ENCODE assay signal across 10 cellular contexts in the genomic region with DNA sequence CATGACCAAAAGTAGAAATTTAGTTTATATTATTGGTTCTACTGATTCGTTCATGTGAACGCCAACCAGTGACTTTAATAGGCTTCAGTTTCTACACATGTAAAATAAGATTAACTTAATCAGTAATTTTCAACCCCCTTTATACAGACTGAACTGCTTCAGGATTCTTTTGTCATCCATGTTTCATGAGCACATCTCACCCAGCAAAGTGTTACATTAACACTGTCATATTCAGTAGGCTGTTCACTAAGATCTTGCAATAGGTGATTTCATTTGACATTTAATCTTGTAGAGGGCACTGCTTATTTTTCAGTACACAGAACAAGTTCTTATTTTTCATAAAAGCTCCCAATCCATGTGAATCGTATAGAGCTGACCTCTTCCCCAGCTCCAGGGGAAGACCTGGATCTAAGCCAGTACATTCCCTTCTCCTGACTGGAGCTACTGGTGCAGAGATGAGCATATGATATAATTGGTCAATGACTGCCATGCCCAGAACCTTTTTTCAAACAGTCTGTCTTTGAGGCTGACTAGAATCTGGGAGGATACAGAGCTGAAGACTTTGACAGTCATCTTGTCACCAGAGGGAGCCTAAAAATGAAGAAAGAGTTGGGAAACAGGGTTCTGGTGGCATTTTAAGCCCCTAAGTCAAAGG.
DNase-seq lines count a peak whose midpoint lies in the region; ATAC-seq and TF ChIP-seq lines count a peak whose summit lies in the region.
"Had no signal": no experiment of that assay in that cellular context is flagged by ENCODE, and none has a peak within 500 bp of the region (broad histone marks: within the 10 kb centered on the region; RNA-seq: fewer than 3 reads in every experiment).

No MANE protein-coding gene starts in this region.

- in situ Hi-C loops in Panc1 (cut with HindIII; ENCODE audit: low pct_unique_long_range_greater_than_20kb, low sequenced_read_pairs) = no loop called here

- no peaks in the 10 kb centered on the region for H4K20me1 ChIP-seq in GM23338 (replicated peaks; ENCODE audit: insufficient read depth)

- H3K36me3 ChIP-seq in GM23338 (ENCODE audit: insufficient read depth) (no peaks in the 10 kb centered on the region), Panc1 (ENCODE audit: control insufficient read depth, insufficient read depth, low read length) (no peaks in the 10 kb centered on the region), left lung (no peaks in the 10 kb centered on the region)

- H3K36me3 Mint-ChIP-seq in GM23338 (ENCODE audit: low read depth) = 0 out of 3 replicates have a peak, but pooled peaks cover 3% of the 10 kb centered on the region

- peaks cover 32% of the 10 kb centered on the region for H3K4me1 Mint-ChIP-seq in GM23338

- no peaks in the 10 kb centered on the region for H3K27me3 ChIP-seq in GM23338 (ENCODE audit: insufficient read depth)
- H3K27me3 ChIP-seq in Panc1 (ENCODE audit: control insufficient read depth, insufficient read depth, low read length) = no peaks in the 10 kb centered on the region
- no peaks in the 10 kb centered on the region for H3K27me3 ChIP-seq in left lung

- peak overlapping the region; percentile 56 for H3K27ac ChIP-seq in GM23338 (ENCODE audit: low read depth)
- H3K27ac ChIP-seq in Panc1 (ENCODE audit: low read length) = no peak overlapping the region
- H3K27ac ChIP-seq in left lung = peak overlapping the region in 1 of 2 donors; percentile 15

- H3K27ac Mint-ChIP-seq in GM23338 = 0 out of 2 replicates have a peak overlapping the region, but pooled peaks have one; percentile 38

- H3K79me2 ChIP-seq in GM23338 (replicated peaks; ENCODE audit: insufficient read depth) = no peaks in the 10 kb centered on the region; the same call in 1 of the 2 replicates

- POLR2A ChIA-PET in Panc1 (lab: Charles Lee) = no interaction called here

- no peaks in the 10 kb centered on the region for H3F3A ChIP-seq in GM23338 (replicated peaks; ENCODE audit: low read depth)

- no peak for ATAC-seq in GM23338
- ATAC-seq in Panc1 = peak; percentile 45; the same call in 1 of the 2 replicates
- no peak for ATAC-seq in HG03342 (IDR thresholded peaks at IDR 0.05; ENCODE audit: unreplicated experiment)
- ATAC-seq in GM18517 (IDR thresholded peaks at IDR 0.05; ENCODE audit: unreplicated experiment) = no peak
- ATAC-seq in left lung = no peak

- H3K9me3 Mint-ChIP-seq in GM23338 = no peaks in the 10 kb centered on the region

- no peak overlapping the region for H2AFZ ChIP-seq in GM23338

- CTCF ChIA-PET in Panc1 (lab: Charles Lee) = no interaction called here

- H3K4me2 ChIP-seq in GM23338 = peak overlapping the region; percentile 8; the same call in 1 of the 2 replicates

- H3K4me3 ChIP-seq in GM23338 (no peak overlapping the region), Panc1 (ENCODE audit: low read depth in 2 of 2, low read length in 2 of 2) (no peak overlapping the region), epithelial cell of esophagus (ENCODE audit: low read length) (no peak overlapping the region), left lung (no peak overlapping the region)

- H3K9me2 ChIP-seq in GM23338 (ENCODE audit: insufficient read depth) = no peaks in the 10 kb centered on the region

- H3K27me3 Mint-ChIP-seq in GM23338 (ENCODE audit: insufficient read depth, low read depth, poor library complexity) = peaks cover 3% of the 10 kb centered on the region

- no TSS peak for BruUV-seq in Panc1 (replicated peaks; lab: Mats Ljungman, UMichigan)

- no peak for TF ChIP-seq CTCF in GM23338 (conservative IDR thresholded peaks at IDR 0.05; ENCODE audit: low read depth in 2 of 2)
- TF ChIP-seq CTCF in Panc1 (IDR thresholded peaks at IDR 0.05) = no peak
- TF ChIP-seq CTCF in epithelial cell of esophagus (IDR thresholded peaks at IDR 0.05; ENCODE audit: insufficient read depth, low read depth, low read length, missing control alignments) = no peak
- TF ChIP-seq CTCF in left lung (IDR thresholded peaks at IDR 0.05) = no peak

- H3K4me1 ChIP-seq in GM23338 (ENCODE audit: insufficient read depth) (peaks cover 29% of the 10 kb centered on the region), Panc1 (ENCODE audit: control insufficient read depth, insufficient read depth, low read length) (no peaks in the 10 kb centered on the region), left lung (no peaks in the 10 kb centered on the region)

- no peaks in the 10 kb centered on the region for H3K9me3 ChIP-seq in Panc1 (ENCODE audit: control insufficient read depth, insufficient read depth, low read depth, low read length)
- no peaks in the 10 kb centered on the region for H3K9me3 ChIP-seq in left lung

- no peak for DNase-seq in GM23338 (ENCODE audit: low spot score)
- no peak for DNase-seq in Panc1 (ENCODE audit: low read depth, low spot score)
- DNase-seq in epithelial cell of esophagus (ENCODE audit: low read depth) = peak; percentile 92
- DNase-seq in pulmonary artery endothelial cell (ENCODE audit: low read depth, low spot score) = peak; percentile 57
- DNase-seq in left lung = no peak
- DNase-seq in SKM-1 (lab: John Stamatoyannopoulos, UW; ENCODE audit: unreplicated experiment) = no peak
- DNase-seq: kidney, NCI-H1417 treated with DMSO at 0.1 percent for 48 hours had no signal

- intact Hi-C loops in Panc1 (cut with micrococcal nuclease; ENCODE audit: unreplicated experiment) (no loop called here), left lung (cut with DNase I) (no loop called here)

- H3K4me3 Mint-ChIP-seq in GM23338 = no peak overlapping the region

TF ChIP-seq in GM23338, 12 proteins besides CTCF, POLR2A, EP300 and RAD21 (continues in another document):
- no peak for TF ChIP-seq ZNF331 (CRISPR knock-in tag; IDR thresholded peaks at IDR 0.05; ENCODE audit: low read depth)
- TF ChIP-seq CREB1 (CRISPR knock-in tag; IDR thresholded peaks at IDR 0.05; ENCODE audit: low read depth) = no peak
- TF ChIP-seq JUNB (IDR thresholded peaks at IDR 0.05; ENCODE audit: unreplicated experiment) = no peak
- no peak for TF ChIP-seq ETS1 (IDR thresholded peaks at IDR 0.05)

Comparison
In these comparisons a context has a peak if more than half of its experiments do, and no peak if none do; other contexts are left out.
1. DNase-seq: peak in epithelial cell of esophagus (single experiment) and pulmonary artery endothelial cell (single experiment); none in GM23338 (single experiment), Panc1 (single experiment), left lung (0 of 2) and SKM-1 (single experiment).